In genomic region chr4:7358100-7358735, GRCh38 we compare ENCODE assay signal across 9 cellular contexts.
A peak's percentile ranks its signal among the peaks of the same experiment; 100 is the strongest.
DNase-seq lines count a peak whose midpoint lies in the region; ATAC-seq and TF ChIP-seq lines count a peak whose summit lies in the region.
"Had no signal": no experiment of that assay in that cellular context is flagged by ENCODE, and none has a peak within 500 bp of the region (broad histone marks: within the 10 kb centered on the region; RNA-seq: fewer than 3 reads in every experiment).

No MANE protein-coding gene starts in this region.

- DNase-seq in HPDE6-E6E7 (ENCODE audit: extremely low spot score) (peak; percentile 52), amniotic epithelial cell (ENCODE audit: low read depth) (peak; percentile 60), right cardiac atrium (peak; percentile 44 to 69 (median 68)), thoracic aorta (ENCODE audit: low spot score) (peak; percentile 10), DMS114 treated with DMSO at 0.1 percent for 48 hours (lab: John Stamatoyannopoulos, UW; ENCODE audit: unreplicated experiment) (no peak)
- DNase-seq: activated gamma-delta T cell, SHP77 had no signal

- no peak for TF ChIP-seq CTCF in thoracic aorta (IDR thresholded peaks at IDR 0.05)

- ATAC-seq in right cardiac atrium (peak; percentile 75 to 77), thoracic aorta (ENCODE audit: insufficient number of reproducible peaks, low FRiP score, low read depth) (peak; percentile 73), GM18505 (IDR thresholded peaks at IDR 0.05; ENCODE audit: unreplicated experiment) (no peak), HG03457 (IDR thresholded peaks at IDR 0.05; ENCODE audit: unreplicated experiment) (no peak)

- H3K27ac ChIP-seq in right cardiac atrium (ENCODE audit: low read length) (no peak overlapping the region), thoracic aorta (no peak overlapping the region)

- no peak for TF ChIP-seq POLR2A in GM18505 (IDR thresholded peaks at IDR 0.05; ENCODE audit: borderline replicate concordance, extremely low read depth, insufficient read depth, insufficient read length)

- WGBS in right cardiac atrium, result 62% methylated on average over 11 of the region's 11 CpGs

- H3K9me3 ChIP-seq in right cardiac atrium (ENCODE audit: control insufficient read depth, low read length) (no peaks in the 10 kb centered on the region), thoracic aorta (no peaks in the 10 kb centered on the region)

- peaks cover 4% of the 10 kb centered on the region for H3K4me1 ChIP-seq in right cardiac atrium (ENCODE audit: control insufficient read depth, insufficient read depth, low read length)
- peaks cover 0 to 6% of the 10 kb centered on the region in 2 donors for H3K4me1 ChIP-seq in thoracic aorta (ENCODE audit: control insufficient read depth in 1 of 2, low read depth in 2 of 2)

- no peaks in the 10 kb centered on the region for H3K36me3 ChIP-seq in thoracic aorta

- intact Hi-C loops in right cardiac atrium (cut with DNase I), result no loop called here

- H3K4me3 ChIP-seq in right cardiac atrium (ENCODE audit: low read length) (no peak overlapping the region), thoracic aorta (no peak overlapping the region)

- no peaks in the 10 kb centered on the region for H3K27me3 ChIP-seq in right cardiac atrium (ENCODE audit: control insufficient read depth, insufficient read depth)
- H3K27me3 ChIP-seq in thoracic aorta (replicated peaks; ENCODE audit: insufficient read depth), result no peaks in the 10 kb centered on the region

Comparison
In these comparisons a context has a peak if more than half of its experiments do, and no peak if none do; other contexts are left out.
1. ATAC-seq: peak in right cardiac atrium (2 of 2) and thoracic aorta (single experiment); none in GM18505 (single experiment) and HG03457 (single experiment).